ENCODE assay signal across 8 cellular contexts in the genomic region with DNA sequence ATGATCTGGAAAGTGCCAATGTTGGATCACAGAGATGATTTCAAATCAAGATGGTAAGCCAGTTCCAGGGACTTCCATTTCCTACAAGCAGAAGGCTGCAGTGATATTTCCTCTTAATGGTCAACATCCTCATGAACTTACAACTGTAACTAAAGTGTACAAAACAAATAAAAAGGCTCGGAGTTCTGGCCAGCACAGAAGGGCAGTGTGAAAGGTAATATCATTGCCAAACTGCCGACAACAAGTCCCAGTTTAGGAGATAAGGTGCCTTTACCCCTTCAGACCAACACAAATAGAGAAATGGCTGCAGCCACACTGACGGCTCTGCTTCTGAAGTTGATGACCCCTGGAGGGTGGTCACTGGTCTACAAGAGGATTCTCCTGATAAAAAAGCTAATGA.
DNase-seq lines count a peak whose midpoint lies in the region; ATAC-seq and TF ChIP-seq lines count a peak whose summit lies in the region.

No MANE protein-coding gene starts in this region.

- H3K9me3 Mint-ChIP-seq in activated T-cell treated with anti-CD3 and anti-CD28 coated beads, Interleukin-2, amount 50 U/mL, for 72 hours = no peaks in the 10 kb centered on the region
- H3K9me3 Mint-ChIP-seq in memory B cell = no peaks in the 10 kb centered on the region
- H3K9me3 Mint-ChIP-seq in type B pancreatic cell = peaks cover 5% of the 10 kb centered on the region

- TF ChIP-seq CTCF in type B pancreatic cell (conservative IDR thresholded peaks at IDR 0.05) = no peak

- peaks cover 99% of the 10 kb centered on the region for H3K4me1 Mint-ChIP-seq in activated T-cell treated with anti-CD3 and anti-CD28 coated beads, Interleukin-2, amount 50 U/mL, for 72 hours (ENCODE audit: low read depth)
- H3K4me1 Mint-ChIP-seq in memory B cell = peaks cover 67% of the 10 kb centered on the region
- H3K4me1 Mint-ChIP-seq in type B pancreatic cell (ENCODE audit: unreplicated experiment) = peaks cover 53% of the 10 kb centered on the region

- peak overlapping the region; percentile 88 to 91 for H3K4me3 Mint-ChIP-seq in activated T-cell treated with anti-CD3 and anti-CD28 coated beads, Interleukin-2, amount 50 U/mL, for 72 hours
- peak overlapping the region; percentile 64 for H3K4me3 Mint-ChIP-seq in memory B cell
- H3K4me3 Mint-ChIP-seq in type B pancreatic cell = no peak overlapping the region

- H3K27me3 Mint-ChIP-seq in activated T-cell treated with anti-CD3 and anti-CD28 coated beads, Interleukin-2, amount 50 U/mL, for 72 hours (ENCODE audit: low read depth) = no peaks in the 10 kb centered on the region
- H3K27me3 Mint-ChIP-seq in memory B cell (no peaks in the 10 kb centered on the region), type B pancreatic cell (peaks cover 4% of the 10 kb centered on the region)

- DNase-seq in activated T-cell treated with anti-CD3 and anti-CD28 coated beads, Interleukin-2, amount 50 U/mL, for 72 hours = no peak
- DNase-seq in activated T-cell treated with anti-CD3 and anti-CD28 coated beads, Interleukin-2, amount 50 U/mL, for 1 hour = no peak
- no peak for DNase-seq in memory B cell (ENCODE audit: low spot score in 2 of 2)
- DNase-seq in type B pancreatic cell (ENCODE audit: extremely low spot score, unreplicated experiment) = no peak
- DNase-seq in NCI-H1092 treated with DMSO at 0.1 percent for 48 hours (lab: John Stamatoyannopoulos, UW) = no peak
- no peak for DNase-seq in SHP77 treated with DMSO at 0.1 percent for 48 hours (lab: John Stamatoyannopoulos, UW)
- no peak for DNase-seq in SKM-1 treated with dmso at 0.1 percent for 144 hours (lab: John Stamatoyannopoulos, UW; ENCODE audit: unreplicated experiment)

- no peak for ATAC-seq in activated T-cell treated with anti-CD3 and anti-CD28 coated beads, Interleukin-2, amount 50 U/mL, for 72 hours (replicated peaks in 1 of 2)
- no peak for ATAC-seq in memory B cell (ENCODE audit: low read depth)

- peaks cover 34 to 79% of the 10 kb centered on the region in 2 donors for H3K36me3 Mint-ChIP-seq in activated T-cell treated with anti-CD3 and anti-CD28 coated beads, Interleukin-2, amount 50 U/mL, for 72 hours (ENCODE audit: insufficient read depth in 2 of 2)
- H3K36me3 Mint-ChIP-seq in memory B cell (peaks cover 36% of the 10 kb centered on the region), type B pancreatic cell (peaks cover 10% of the 10 kb centered on the region)

- peak overlapping the region; percentile 76 for H3K27ac ChIP-seq in adipose tissue (ENCODE audit: low read depth, low read length)

- H3K27ac Mint-ChIP-seq in activated T-cell treated with anti-CD3 and anti-CD28 coated beads, Interleukin-2, amount 50 U/mL, for 72 hours = peak overlapping the region; percentile 99
- H3K27ac Mint-ChIP-seq in memory B cell (peak overlapping the region; percentile 83), type B pancreatic cell (peak overlapping the region; percentile 68)

- WGBS in adipose tissue, 3 donors = 13 to 55% (median 40%) methylated on average over 3 of the region's 3 CpGs
